Comparison of ENCODE assay signal across 1 cellular context in the genomic region with DNA sequence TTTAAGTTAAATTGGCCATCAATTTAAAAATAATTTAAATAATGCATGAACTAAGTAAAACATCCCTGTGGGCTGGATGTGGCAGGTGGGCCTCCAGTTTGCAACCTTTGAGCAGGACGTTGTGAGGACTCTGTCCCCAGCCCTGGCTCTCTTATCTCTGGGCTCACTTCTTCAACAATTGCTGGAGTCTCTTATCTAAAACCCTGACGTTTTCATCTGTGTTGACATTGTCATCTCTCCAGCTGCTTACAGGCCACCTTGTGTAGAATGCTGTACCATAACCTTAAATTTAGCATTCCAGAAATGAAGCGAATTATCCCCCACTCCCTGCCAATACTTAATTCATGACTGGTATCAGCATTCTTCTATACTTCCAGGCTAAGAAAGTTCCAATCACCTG.
TF ChIP-seq lines count a peak whose summit lies in the region.

No MANE protein-coding gene starts in this region.

TF ChIP-seq in HepG2, 621 proteins besides CTCF, POLR2A, EP300 and RAD21 (continued from another document):
- TF ChIP-seq NONO (IDR thresholded peaks at IDR 0.05): no peak
- TF ChIP-seq NONO (CRISPR knock-in tag; conservative IDR thresholded peaks at IDR 0.05): peak; percentile 57; the same call in 1 of the 2 replicates
- peak; percentile 73; the same call in 1 of the 2 replicates for TF ChIP-seq NCOA2 (CRISPR knock-in tag; IDR thresholded peaks at IDR 0.05)
- TF ChIP-seq TOE1 (CRISPR knock-in tag; IDR thresholded peaks at IDR 0.05): no peak
- TF ChIP-seq, protein P1, sequence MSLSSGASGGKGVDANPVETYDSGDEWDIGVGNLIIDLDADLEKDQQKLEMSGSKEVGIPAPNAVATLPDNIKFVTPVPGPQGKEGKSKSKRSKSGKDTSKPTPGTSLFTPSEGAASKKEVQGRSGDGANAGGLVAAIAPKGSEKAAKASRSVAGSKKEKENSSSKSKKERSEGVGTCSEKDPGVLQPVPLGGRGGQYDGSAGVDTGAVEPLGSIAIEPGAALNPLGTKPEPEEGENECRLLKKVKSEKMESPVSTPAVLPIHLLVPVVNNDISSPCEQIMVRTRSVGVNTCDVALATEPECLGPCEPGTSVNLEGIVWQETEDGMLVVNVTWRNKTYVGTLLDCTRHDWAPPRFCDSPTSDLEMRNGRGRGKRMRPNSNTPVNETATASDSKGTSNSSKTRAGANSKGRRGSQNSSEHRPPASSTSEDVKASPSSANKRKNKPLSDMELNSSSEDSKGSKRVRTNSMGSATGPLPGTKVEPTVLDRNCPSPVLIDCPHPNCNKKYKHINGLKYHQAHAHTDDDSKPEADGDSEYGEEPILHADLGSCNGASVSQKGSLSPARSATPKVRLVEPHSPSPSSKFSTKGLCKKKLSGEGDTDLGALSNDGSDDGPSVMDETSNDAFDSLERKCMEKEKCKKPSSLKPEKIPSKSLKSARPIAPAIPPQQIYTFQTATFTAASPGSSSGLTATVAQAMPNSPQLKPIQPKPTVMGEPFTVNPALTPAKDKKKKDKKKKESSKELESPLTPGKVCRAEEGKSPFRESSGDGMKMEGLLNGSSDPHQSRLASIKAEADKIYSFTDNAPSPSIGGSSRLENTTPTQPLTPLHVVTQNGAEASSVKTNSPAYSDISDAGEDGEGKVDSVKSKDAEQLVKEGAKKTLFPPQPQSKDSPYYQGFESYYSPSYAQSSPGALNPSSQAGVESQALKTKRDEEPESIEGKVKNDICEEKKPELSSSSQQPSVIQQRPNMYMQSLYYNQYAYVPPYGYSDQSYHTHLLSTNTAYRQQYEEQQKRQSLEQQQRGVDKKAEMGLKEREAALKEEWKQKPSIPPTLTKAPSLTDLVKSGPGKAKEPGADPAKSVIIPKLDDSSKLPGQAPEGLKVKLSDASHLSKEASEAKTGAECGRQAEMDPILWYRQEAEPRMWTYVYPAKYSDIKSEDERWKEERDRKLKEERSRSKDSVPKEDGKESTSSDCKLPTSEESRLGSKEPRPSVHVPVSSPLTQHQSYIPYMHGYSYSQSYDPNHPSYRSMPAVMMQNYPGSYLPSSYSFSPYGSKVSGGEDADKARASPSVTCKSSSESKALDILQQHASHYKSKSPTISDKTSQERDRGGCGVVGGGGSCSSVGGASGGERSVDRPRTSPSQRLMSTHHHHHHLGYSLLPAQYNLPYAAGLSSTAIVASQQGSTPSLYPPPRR (CRISPR knock-in tag; IDR thresholded peaks at IDR 0.05; ENCODE audit: borderline replicate concordance): peak; percentile 63; the same call in 1 of the 2 replicates
- peak; percentile 60; the same call in 1 of the 2 replicates for TF ChIP-seq ZNF556 (CRISPR knock-in tag; IDR thresholded peaks at IDR 0.05; ENCODE audit: borderline replicate concordance)
- peak; percentile 68 for TF ChIP-seq NCOR1 (IDR thresholded peaks at IDR 0.05; ENCODE audit: borderline replicate concordance, low read length)
- peak; percentile 55; the same call in 1 of the 2 replicates for TF ChIP-seq PHF21A (CRISPR knock-in tag; IDR thresholded peaks at IDR 0.05)
- TF ChIP-seq SALL1 (CRISPR knock-in tag; IDR thresholded peaks at IDR 0.05): peak; percentile 83
TF ChIP-seq in HepG2: peak in this region for 104.
